In genomic region chr20:49889943-49890650, GRCh38 we compare ENCODE assay signal across 10 cellular contexts. TPM values are rescaled to one million over a fixed set of nuclear protein-coding genes. Genes with fewer than 3 reads are reported as not detected.
DNase-seq lines count a peak whose midpoint lies in the region; ATAC-seq, FAIRE-seq and TF ChIP-seq lines count a peak whose summit lies in the region.
"Had no signal": no experiment of that assay in that cellular context is flagged by ENCODE, and none has a peak within 500 bp of the region (broad histone marks: within the 10 kb centered on the region; RNA-seq: fewer than 3 reads in every experiment).

No MANE protein-coding gene starts in this region.

- H3K9me3 ChIP-seq in pancreas: no peaks in the 10 kb centered on the region

- no peak overlapping the region for H3K4me3 ChIP-seq in GM06990 (replicated peaks; ENCODE audit: low read depth, low read length)
- H3K4me3 ChIP-seq in LNCaP clone FGC (ENCODE audit: low read depth, low read length): no peak overlapping the region
- no peak overlapping the region for H3K4me3 ChIP-seq in dorsolateral prefrontal cortex
- no peak overlapping the region for H3K4me3 ChIP-seq in pancreas
- H3K4me3 ChIP-seq: skin epidermis had no signal

- no peak overlapping the region for H3K27ac Mint-ChIP-seq in osteocyte (ENCODE audit: unreplicated experiment)

- H3K36me3 Mint-ChIP-seq in osteocyte (ENCODE audit: unreplicated experiment): peaks cover 6% of the 10 kb centered on the region

- no peak for FAIRE-seq in pancreas (lab: Jason Lieb, UNC)

- H3K4me1 Mint-ChIP-seq in osteocyte (ENCODE audit: unreplicated experiment): peaks cover 61% of the 10 kb centered on the region

- H3K4me1 ChIP-seq in pancreas: peaks cover 14 to 20% (median 19%) of the 10 kb centered on the region in 3 donors

- H3K9me3 Mint-ChIP-seq in osteocyte (ENCODE audit: unreplicated experiment): no peaks in the 10 kb centered on the region

- H3K4me3 Mint-ChIP-seq in osteocyte (ENCODE audit: unreplicated experiment): no peak overlapping the region

- ATAC-seq in pancreas (peak in 3 of 4 donors; percentile 40 to 51 (median 47)), GM21390 (IDR thresholded peaks at IDR 0.05; ENCODE audit: unreplicated experiment) (no peak)

- no peaks in the 10 kb centered on the region for H3K27me3 Mint-ChIP-seq in osteocyte (ENCODE audit: unreplicated experiment)

- DNase-seq in GM06990 (ENCODE audit: extremely low read depth, insufficient read length) (no peak), LNCaP clone FGC (ENCODE audit: low read depth) (no peak), dorsolateral prefrontal cortex (peak in 1 of 10 donors; percentile 21), pancreas (peak in 2 of 6 donors; percentile 47 to 75), osteocyte (ENCODE audit: extremely low spot score, unreplicated experiment) (no peak)
- no peak for DNase-seq in stimulated activated CD4-positive, alpha-beta T cell treated with anti-CD3 and anti-CD28 coated beads, Interleukin-2, amount 100 ng/mL, for 24 hours
- DNase-seq in activated CD4-positive, alpha-beta T cell treated with anti-CD3 and anti-CD28 coated beads for 48 hours: no peak
- DNase-seq: NCI-H1417 had no signal

- H3K27me3 ChIP-seq in GM06990 (replicated peaks; ENCODE audit: control insufficient read depth, insufficient read depth, low read length): no peaks in the 10 kb centered on the region
- no peaks in the 10 kb centered on the region for H3K27me3 ChIP-seq in dorsolateral prefrontal cortex
- H3K27me3 ChIP-seq in pancreas: no peaks in the 10 kb centered on the region

- WGBS in pancreas, 2 donors: 52 to 60% methylated on average over 16 of the region's 16 CpGs

- H3K27ac ChIP-seq in dorsolateral prefrontal cortex: peak overlapping the region in 57 of 59 donors; percentile 2 to 100 (median 95)
- peak overlapping the region in 2 of 4 donors; percentile 12 to 45 for H3K27ac ChIP-seq in pancreas

- intact Hi-C loops in dorsolateral prefrontal cortex (cut with DNase I) (loop anchor here (2.0 to 5.0 kb wide), 6 partner anchors 19 to 558 kb away; partner anchors contain the start of gene B4GALT5 (in 1 of the 2)), pancreas (cut with DNase I) (no loop called here)

- TF ChIP-seq CTCF in GM06990 (IDR thresholded peaks at IDR 0.05; ENCODE audit: insufficient read depth, low read length, poor library complexity, severe bottlenecking) (peak; percentile 13), LNCaP clone FGC (IDR thresholded peaks at IDR 0.05; ENCODE audit: control insufficient read depth, extremely low read depth, insufficient read depth) (peak; percentile 44), dorsolateral prefrontal cortex (IDR thresholded peaks at IDR 0.05 in 54 of 56, conservative IDR thresholded peaks at IDR 0.05 in 2 of 56; ENCODE audit: low read depth in 1 of 56, partially characterized antibody in 56 of 56) (peak in 9 of 56 donors; percentile 10 to 23 (median 14)), pancreas (IDR thresholded peaks at IDR 0.05) (peak in 2 of 4 donors; percentile 40 to 42), osteocyte (IDR thresholded peaks at IDR 0.05) (no peak)

- peaks cover 20% of the 10 kb centered on the region for H3K36me3 ChIP-seq in GM06990 (ENCODE audit: control insufficient read depth, insufficient read depth, low read length)
- H3K36me3 ChIP-seq in pancreas: peaks cover 0 to 1% (median 0%) of the 10 kb centered on the region in 3 donors

RNA-seq across cellular contexts. Expression of gene SPATA2, which starts 25.2 kb away (rescaled TPM):
- total RNA-seq in dorsolateral prefrontal cortex (10 to 100 TPM; 23.0 to 60.6 (median 41.6) TPM), pancreas (1 to 10 TPM; 3.9 to 7.0 (median 4.6) TPM), osteocyte (6.6 and 7.1 TPM in 2 replicates)
- 1 to 10 TPM; 4.0 to 5.8 TPM for polyA plus RNA-seq in pancreas

RNA-seq across cellular contexts. Expression of gene RNF114, which starts 46.1 kb away (rescaled TPM):
- total RNA-seq in dorsolateral prefrontal cortex (10 to 100 TPM; 47.5 to 93.9 (median 61.7) TPM), pancreas (10 to 100 TPM; 37.1 to 61.9 (median 47.0) TPM), osteocyte (64.9 and 65.1 TPM in 2 replicates)
- 10 to 100 TPM; 33.3 to 41.2 TPM for polyA plus RNA-seq in pancreas

Comparison
In these comparisons a context has a peak if more than half of its experiments do, and no peak if none do; other contexts are left out.
1. intact Hi-C loops: an anchor here in dorsolateral prefrontal cortex (2.0 to 5.0 kb wide); none called in pancreas.